Comparison of ENCODE assay signal across 8 cellular contexts in the genomic region with DNA sequence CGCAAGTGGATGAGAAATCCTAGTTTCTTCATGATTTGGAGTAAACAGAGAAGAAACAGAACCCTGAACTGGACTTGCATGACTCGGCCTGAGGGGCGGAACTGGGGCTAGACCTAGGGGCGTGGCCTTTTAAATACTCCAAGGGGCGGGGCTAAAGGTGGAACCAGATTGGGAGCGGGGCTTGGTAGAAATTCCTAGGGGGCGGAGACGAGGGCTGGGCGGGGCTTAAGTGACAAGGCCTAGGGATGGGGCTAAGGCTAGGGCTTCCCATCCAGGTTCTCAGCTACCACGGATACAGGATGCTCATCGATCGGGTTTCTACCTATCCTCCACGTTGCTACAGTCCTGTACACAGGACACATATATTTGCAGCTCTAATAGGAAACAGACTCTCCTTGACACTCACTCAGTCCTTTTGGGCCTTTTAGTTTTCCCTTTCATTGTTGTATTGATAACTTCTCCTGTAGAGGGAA. TPM values are rescaled to one million over a fixed set of nuclear protein-coding genes. Genes with fewer than 3 reads are reported as not detected.
DNase-seq lines count a peak whose midpoint lies in the region; ATAC-seq, FAIRE-seq and TF ChIP-seq lines count a peak whose summit lies in the region.

No MANE protein-coding gene starts in this region.

- no peak for FAIRE-seq in small intestine (lab: Jason Lieb, UNC)

- no peaks in the 10 kb centered on the region for H3K4me1 ChIP-seq in Panc1 (ENCODE audit: control insufficient read depth, insufficient read depth, low read length)
- H3K4me1 ChIP-seq in iPS-20b (ENCODE audit: insufficient read depth, low read length), result no peaks in the 10 kb centered on the region
- H3K4me1 ChIP-seq in small intestine (ENCODE audit: control insufficient read depth in 2 of 2, insufficient read depth in 1 of 2, low read depth in 1 of 2, low read length in 1 of 2), result peaks cover 1 to 3% of the 10 kb centered on the region in 2 donors

- TF ChIP-seq CTCF in Panc1 (IDR thresholded peaks at IDR 0.05), result no peak

- H3K36me3 ChIP-seq in KOPT-K1 (ENCODE audit: insufficient read depth, low read length) (peaks cover 2% of the 10 kb centered on the region; the same call in 1 of the 2 replicates), Panc1 (ENCODE audit: control insufficient read depth, insufficient read depth, low read length) (no peaks in the 10 kb centered on the region; the same call in 1 of the 2 replicates), iPS-20b (ENCODE audit: insufficient read depth, low read depth, low read length) (no peaks in the 10 kb centered on the region), small intestine (ENCODE audit: control insufficient read depth in 2 of 2, insufficient read depth in 2 of 2, low read length in 2 of 2) (no peaks in the 10 kb centered on the region)

- WGBS in small intestine, 3 donors, result 8 to 12% (median 9%) methylated on average over 13 of the region's 13 CpGs

- no TSS peak for BruUV-seq in Panc1 (replicated peaks; lab: Mats Ljungman, UMichigan)

- in situ Hi-C loops in Panc1 (cut with HindIII; ENCODE audit: low pct_unique_long_range_greater_than_20kb, low sequenced_read_pairs) (no loop called here), T47D (cut with HindIII; ENCODE audit: low pct_unique_long_range_greater_than_20kb, low sequenced_read_pairs) (no loop called here)

- H3K4me3 ChIP-seq in GM08714 (ENCODE audit: low read length) (peak overlapping the region; percentile 80; the same call in 1 of the 2 replicates), Panc1 (ENCODE audit: low read depth in 2 of 2, low read length in 2 of 2) (peak overlapping the region; percentile 91 to 97), iPS-20b (ENCODE audit: low read length) (peak overlapping the region; percentile 98), small intestine (ENCODE audit: low read depth in 1 of 2, low read length in 2 of 2) (peak overlapping the region; percentile 77 to 80)

- POLR2A ChIA-PET in Panc1 (lab: Charles Lee), result interaction anchor here (0.6 kb wide), 1 partner anchor 120 kb away, joined by 3 read pairs; no protein-coding TSS in a partner anchor

- CTCF ChIA-PET in Panc1 (lab: Charles Lee), result interaction anchor here (0.6 kb wide), 1 partner anchor 489 kb away, joined by 3 read pairs; no protein-coding TSS in a partner anchor

- H3K9me3 ChIP-seq in KOPT-K1 (ENCODE audit: insufficient read depth, low read length, poor library complexity, severe bottlenecking) (peaks cover 9% of the 10 kb centered on the region), Panc1 (ENCODE audit: control insufficient read depth, insufficient read depth, low read depth, low read length) (no peaks in the 10 kb centered on the region), iPS-20b (ENCODE audit: insufficient read depth, low read depth, low read length) (peaks cover 28% of the 10 kb centered on the region), small intestine (ENCODE audit: control insufficient read depth, low read depth) (no peaks in the 10 kb centered on the region)

- H3K27ac ChIP-seq in KOPT-K1 (ENCODE audit: low read depth, low read length, poor library complexity, severe bottlenecking), result peak overlapping the region; percentile 77
- peak overlapping the region; percentile 88 for H3K27ac ChIP-seq in Panc1 (ENCODE audit: low read length)
- H3K27ac ChIP-seq in iPS-20b (ENCODE audit: low read length), result peak overlapping the region; percentile 72
- peak overlapping the region; percentile 86 to 97 for H3K27ac ChIP-seq in small intestine (ENCODE audit: low read depth in 1 of 2, low read length in 1 of 2)

- H3K27me3 ChIP-seq in Panc1 (ENCODE audit: control insufficient read depth, insufficient read depth, low read length) (no peaks in the 10 kb centered on the region), iPS-20b (ENCODE audit: insufficient read depth, low read length) (peaks cover 7% of the 10 kb centered on the region; the same call in 1 of the 2 replicates), small intestine (ENCODE audit: control insufficient read depth in 2 of 2, insufficient read depth in 2 of 2, low read length in 2 of 2) (peaks cover 0 to 1% of the 10 kb centered on the region in 2 donors)

- H3K9ac ChIP-seq in iPS-20b (ENCODE audit: low read depth, low read length), result peak overlapping the region; percentile 90; the same call in 1 of the 2 replicates

- ATAC-seq in GM21825 (IDR thresholded peaks at IDR 0.05; ENCODE audit: unreplicated experiment) (peak; percentile 75), Panc1 (peak; percentile 96)

- DNase-seq in Panc1 (ENCODE audit: low read depth, low spot score) (peak; percentile 89), T47D (ENCODE audit: low read depth in 1 of 2, low spot score in 1 of 2) (peak; percentile 70 to 95), small intestine (no peak), HuH-7.5 (ENCODE audit: low spot score) (no peak)

- intact Hi-C loops in Panc1 (cut with micrococcal nuclease; ENCODE audit: unreplicated experiment), result loop anchor here (10.0 kb wide), 1 partner anchor 275 kb away; a partner anchor contains a TSS

RNA-seq across cellular contexts. Expression of a gene that starts 0.4 kb away (rescaled TPM):
- 7.3 TPM for total RNA-seq in Panc1 (2021; ENCODE audit: unreplicated experiment)
- polyA plus RNA-seq in Panc1 (2012; ENCODE audit: insufficient read length), result 2.5 TPM
- 1 to 10 TPM in 2 of 3 donors, under 1 TPM in 1; 0.22 to 1.6 (median 1.1) TPM for polyA plus RNA-seq in small intestine

RNA-seq across cellular contexts. Expression of a gene that starts 14.0 kb away (rescaled TPM):
- total RNA-seq in Panc1 (2021; ENCODE audit: unreplicated experiment), result 8.1 TPM
- 4.6 TPM for polyA plus RNA-seq in Panc1 (2012; ENCODE audit: insufficient read length)
- polyA plus RNA-seq in small intestine, result 1 to 10 TPM; 3.8 to 8.8 (median 5.4) TPM

RNA-seq across cellular contexts. Expression of a gene that starts 52.8 kb away (rescaled TPM):
- total RNA-seq in Panc1 (2021; ENCODE audit: unreplicated experiment), result 4.6 TPM
- 1.7 TPM for polyA plus RNA-seq in Panc1 (2012; ENCODE audit: insufficient read length)
- 1 to 10 TPM in 1 of 3 donors, under 1 TPM in 1, not detected in 1; 0.27 to 1.0 TPM for polyA plus RNA-seq in small intestine

RNA-seq across cellular contexts. Expression of a gene that starts 59.3 kb away (rescaled TPM):
- total RNA-seq in Panc1 (2021; ENCODE audit: unreplicated experiment), result not detected
- polyA plus RNA-seq in Panc1 (2012; ENCODE audit: insufficient read length), result not detected
- polyA plus RNA-seq in small intestine, result not detected

Comparison
In these comparisons a context has a peak if more than half of its experiments do, and no peak if none do; other contexts are left out.
1. DNase-seq: peak in Panc1 (single experiment) and T47D (2 of 2); none in small intestine (single experiment) and HuH-7.5 (single experiment).
2. Peak in every context shown above with its lines, with median percentiles within 50 percentile points of each other: H3K4me3 ChIP-seq and H3K27ac ChIP-seq.